ENCODE assay signal across 1 cellular context in genomic region chr19:47498561-47498960, GRCh38.
TF ChIP-seq lines count a peak whose summit lies in the region.

No MANE protein-coding gene starts in this region.

TF ChIP-seq in WTC11, 78 proteins besides CTCF, POLR2A, EP300 and RAD21 (continued from another document):
- TF ChIP-seq E2F4 (CRISPR knock-in tag; IDR thresholded peaks at IDR 0.05; ENCODE audit: borderline replicate concordance, low read depth) (no peak), SMAD4 (CRISPR knock-in tag; IDR thresholded peaks at IDR 0.05) (no peak), PRDM15 (CRISPR knock-in tag; IDR thresholded peaks at IDR 0.05) (no peak), GTF2I (CRISPR knock-in tag; conservative IDR thresholded peaks at IDR 0.05) (no peak), RELA (CRISPR knock-in tag; IDR thresholded peaks at IDR 0.05; ENCODE audit: borderline replicate concordance) (no peak), NFATC4 (CRISPR knock-in tag; IDR thresholded peaks at IDR 0.05) (no peak), ZMAT4 (CRISPR knock-in tag; IDR thresholded peaks at IDR 0.05) (no peak)
